ENCODE assay signal across 1 cellular context in the genomic region with DNA sequence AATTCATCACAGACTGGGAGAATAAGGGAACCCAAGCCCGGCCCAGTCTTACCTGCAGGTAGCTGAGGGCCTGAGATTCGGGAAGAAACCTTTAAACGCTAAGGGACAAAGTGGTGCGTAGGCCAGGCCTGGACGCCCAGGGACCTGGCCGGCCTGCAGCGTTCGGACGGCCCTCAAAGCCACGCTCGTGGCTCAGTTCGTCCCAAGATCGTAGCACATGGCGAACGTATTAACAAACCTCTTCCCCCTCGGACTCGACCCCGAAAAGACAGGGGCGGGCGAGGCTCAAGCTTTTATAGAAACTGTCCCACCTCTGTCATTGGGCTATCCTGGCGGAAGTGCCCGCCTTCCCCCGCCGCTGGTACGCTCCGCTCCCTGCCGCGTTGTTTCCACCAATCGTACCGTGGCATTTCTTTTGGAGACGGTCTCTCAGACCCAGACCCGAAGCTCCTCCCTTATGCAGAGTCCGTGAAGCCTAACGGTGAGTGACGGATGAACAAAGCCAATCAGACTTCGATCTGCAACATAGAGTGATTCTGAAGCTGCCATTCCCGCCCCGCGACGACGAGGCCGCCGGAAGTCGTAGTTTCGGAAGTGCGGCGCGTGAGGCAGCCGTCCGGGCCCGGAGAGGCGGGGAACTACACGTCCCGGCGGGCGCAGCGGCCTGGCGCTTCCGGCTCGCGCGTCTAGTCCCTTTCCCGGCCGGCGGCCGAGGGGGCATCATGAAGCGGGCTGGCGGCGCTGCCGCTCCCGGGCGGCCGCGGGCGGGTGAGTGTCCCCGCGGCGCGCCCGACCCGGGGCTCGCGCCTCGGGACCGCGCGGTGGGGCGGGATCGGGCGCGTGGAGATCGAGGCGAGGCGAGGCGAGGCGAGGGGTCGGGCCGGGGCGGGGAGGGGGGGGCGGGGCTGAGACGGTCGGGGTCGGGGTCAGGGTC.
TF ChIP-seq lines count a peak whose summit lies in the region.

A gene (plus strand): TSS at position 692 of the 934 bp plus-strand sequence. CDS start 8,139 bp downstream, outside the sequence.

TF ChIP-seq in HEK293, 187 proteins besides CTCF, POLR2A, EP300 and RAD21 (continued from another document and continues in another):
- 0 out of 2 replicates have a peak, but pooled peaks have one; percentile 52 for TF ChIP-seq ZNF391 (tag by site-specific recombination; IDR thresholded peaks at IDR 0.05; ENCODE audit: borderline replicate concordance, low read depth)
- TF ChIP-seq SP3 (tag by site-specific recombination; IDR thresholded peaks at IDR 0.05) = peak; percentile 93
- TF ChIP-seq, protein P1, sequence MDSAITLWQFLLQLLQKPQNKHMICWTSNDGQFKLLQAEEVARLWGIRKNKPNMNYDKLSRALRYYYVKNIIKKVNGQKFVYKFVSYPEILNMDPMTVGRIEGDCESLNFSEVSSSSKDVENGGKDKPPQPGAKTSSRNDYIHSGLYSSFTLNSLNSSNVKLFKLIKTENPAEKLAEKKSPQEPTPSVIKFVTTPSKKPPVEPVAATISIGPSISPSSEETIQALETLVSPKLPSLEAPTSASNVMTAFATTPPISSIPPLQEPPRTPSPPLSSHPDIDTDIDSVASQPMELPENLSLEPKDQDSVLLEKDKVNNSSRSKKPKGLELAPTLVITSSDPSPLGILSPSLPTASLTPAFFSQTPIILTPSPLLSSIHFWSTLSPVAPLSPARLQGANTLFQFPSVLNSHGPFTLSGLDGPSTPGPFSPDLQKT (IDR thresholded peaks at IDR 0.05; ENCODE audit: borderline replicate concordance, low read depth, low read length) = peak; percentile 98; the same call in 1 of the 2 replicates
- TF ChIP-seq, protein P2, sequence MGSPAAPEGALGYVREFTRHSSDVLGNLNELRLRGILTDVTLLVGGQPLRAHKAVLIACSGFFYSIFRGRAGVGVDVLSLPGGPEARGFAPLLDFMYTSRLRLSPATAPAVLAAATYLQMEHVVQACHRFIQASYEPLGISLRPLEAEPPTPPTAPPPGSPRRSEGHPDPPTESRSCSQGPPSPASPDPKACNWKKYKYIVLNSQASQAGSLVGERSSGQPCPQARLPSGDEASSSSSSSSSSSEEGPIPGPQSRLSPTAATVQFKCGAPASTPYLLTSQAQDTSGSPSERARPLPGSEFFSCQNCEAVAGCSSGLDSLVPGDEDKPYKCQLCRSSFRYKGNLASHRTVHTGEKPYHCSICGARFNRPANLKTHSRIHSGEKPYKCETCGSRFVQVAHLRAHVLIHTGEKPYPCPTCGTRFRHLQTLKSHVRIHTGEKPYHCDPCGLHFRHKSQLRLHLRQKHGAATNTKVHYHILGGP (tag by site-specific recombination; IDR thresholded peaks at IDR 0.05) = no peak
- TF ChIP-seq REPIN1 (tag by site-specific recombination; IDR thresholded peaks at IDR 0.05; ENCODE audit: low read depth) = 0 out of 2 replicates have a peak, but pooled peaks have one; percentile 60
- TF ChIP-seq SP2 (tag by site-specific recombination; IDR thresholded peaks at IDR 0.05) = peak; percentile 99
- TF ChIP-seq ZNF837 (tag by site-specific recombination; IDR thresholded peaks at IDR 0.05) = no peak
- no peak for TF ChIP-seq ZNF426 (tag by site-specific recombination; IDR thresholded peaks at IDR 0.05)
- no peak for TF ChIP-seq ZNF19 (tag by site-specific recombination; IDR thresholded peaks at IDR 0.05; ENCODE audit: low read depth)
- TF ChIP-seq ZFP69B (tag by site-specific recombination; IDR thresholded peaks at IDR 0.05) = 0 out of 2 replicates have a peak, but pooled peaks have one; percentile 43
- TF ChIP-seq, protein P3, sequence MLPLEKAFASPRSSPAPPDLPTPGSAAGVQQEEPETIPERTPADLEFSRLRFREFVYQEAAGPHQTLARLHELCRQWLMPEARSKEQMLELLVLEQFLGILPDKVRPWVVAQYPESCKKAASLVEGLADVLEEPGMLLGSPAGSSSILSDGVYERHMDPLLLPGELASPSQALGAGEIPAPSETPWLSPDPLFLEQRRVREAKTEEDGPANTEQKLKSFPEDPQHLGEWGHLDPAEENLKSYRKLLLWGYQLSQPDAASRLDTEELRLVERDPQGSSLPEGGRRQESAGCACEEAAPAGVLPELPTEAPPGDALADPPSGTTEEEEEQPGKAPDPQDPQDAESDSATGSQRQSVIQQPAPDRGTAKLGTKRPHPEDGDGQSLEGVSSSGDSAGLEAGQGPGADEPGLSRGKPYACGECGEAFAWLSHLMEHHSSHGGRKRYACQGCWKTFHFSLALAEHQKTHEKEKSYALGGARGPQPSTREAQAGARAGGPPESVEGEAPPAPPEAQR (tag by site-specific recombination; IDR thresholded peaks at IDR 0.05) = no peak
- TF ChIP-seq, protein P4, sequence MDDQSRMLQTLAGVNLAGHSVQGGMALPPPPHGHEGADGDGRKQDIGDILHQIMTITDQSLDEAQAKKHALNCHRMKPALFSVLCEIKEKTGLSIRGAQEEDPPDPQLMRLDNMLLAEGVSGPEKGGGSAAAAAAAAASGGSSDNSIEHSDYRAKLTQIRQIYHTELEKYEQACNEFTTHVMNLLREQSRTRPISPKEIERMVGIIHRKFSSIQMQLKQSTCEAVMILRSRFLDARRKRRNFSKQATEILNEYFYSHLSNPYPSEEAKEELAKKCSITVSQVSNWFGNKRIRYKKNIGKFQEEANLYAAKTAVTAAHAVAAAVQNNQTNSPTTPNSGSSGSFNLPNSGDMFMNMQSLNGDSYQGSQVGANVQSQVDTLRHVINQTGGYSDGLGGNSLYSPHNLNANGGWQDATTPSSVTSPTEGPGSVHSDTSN (CRISPR knock-in tag; IDR thresholded peaks at IDR 0.05) = peak; percentile 93
- peak; percentile 58; the same call in 1 of the 2 replicates for TF ChIP-seq KLF8 (tag by site-specific recombination; IDR thresholded peaks at IDR 0.05)
- TF ChIP-seq TRIM28 (IDR thresholded peaks at IDR 0.05; ENCODE audit: borderline replicate concordance, low read length) = no peak
- TF ChIP-seq ZNF530 (tag by site-specific recombination; IDR thresholded peaks at IDR 0.05; ENCODE audit: low read depth) = no peak
- TF ChIP-seq, protein P5, sequence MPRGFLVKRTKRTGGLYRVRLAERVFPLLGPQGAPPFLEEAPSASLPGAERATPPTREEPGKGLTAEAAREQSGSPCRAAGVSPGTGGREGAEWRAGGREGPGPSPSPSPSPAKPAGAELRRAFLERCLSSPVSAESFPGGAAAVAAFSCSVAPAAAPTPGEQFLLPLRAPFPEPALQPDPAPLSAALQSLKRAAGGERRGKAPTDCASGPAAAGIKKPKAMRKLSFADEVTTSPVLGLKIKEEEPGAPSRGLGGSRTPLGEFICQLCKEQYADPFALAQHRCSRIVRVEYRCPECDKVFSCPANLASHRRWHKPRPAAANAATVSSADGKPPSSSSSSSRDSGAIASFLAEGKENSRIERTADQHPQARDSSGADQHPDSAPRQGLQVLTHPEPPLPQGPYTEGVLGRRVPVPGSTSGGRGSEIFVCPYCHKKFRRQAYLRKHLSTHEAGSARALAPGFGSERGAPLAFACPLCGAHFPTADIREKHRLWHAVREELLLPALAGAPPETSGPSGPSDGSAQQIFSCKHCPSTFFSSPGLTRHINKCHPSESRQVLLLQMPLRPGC (tag by site-specific recombination; IDR thresholded peaks at IDR 0.05) = peak; percentile 36; the same call in 1 of the 2 replicates
- TF ChIP-seq, protein P6, sequence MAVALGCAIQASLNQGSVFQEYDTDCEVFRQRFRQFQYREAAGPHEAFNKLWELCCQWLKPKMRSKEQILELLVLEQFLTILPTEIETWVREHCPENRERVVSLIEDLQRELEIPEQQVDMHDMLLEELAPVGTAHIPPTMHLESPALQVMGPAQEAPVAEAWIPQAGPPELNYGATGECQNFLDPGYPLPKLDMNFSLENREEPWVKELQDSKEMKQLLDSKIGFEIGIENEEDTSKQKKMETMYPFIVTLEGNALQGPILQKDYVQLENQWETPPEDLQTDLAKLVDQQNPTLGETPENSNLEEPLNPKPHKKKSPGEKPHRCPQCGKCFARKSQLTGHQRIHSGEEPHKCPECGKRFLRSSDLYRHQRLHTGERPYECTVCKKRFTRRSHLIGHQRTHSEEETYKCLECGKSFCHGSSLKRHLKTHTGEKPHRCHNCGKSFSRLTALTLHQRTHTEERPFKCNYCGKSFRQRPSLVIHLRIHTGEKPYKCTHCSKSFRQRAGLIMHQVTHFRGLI (tag by site-specific recombination; IDR thresholded peaks at IDR 0.05) = no peak
- no peak for TF ChIP-seq ZNF473 (tag by site-specific recombination; IDR thresholded peaks at IDR 0.05)
- TF ChIP-seq ZNF10 (tag by site-specific recombination; IDR thresholded peaks at IDR 0.05) = 0 out of 2 replicates have a peak, but pooled peaks have one; percentile 32
- TF ChIP-seq ZNF202 (tag by site-specific recombination; IDR thresholded peaks at IDR 0.05; ENCODE audit: borderline replicate concordance) = no peak
- no peak for TF ChIP-seq ZNF48 (tag by site-specific recombination; IDR thresholded peaks at IDR 0.05)
- 0 out of 2 replicates have a peak, but pooled peaks have one; percentile 14 for TF ChIP-seq ZNF561 (tag by site-specific recombination; IDR thresholded peaks at IDR 0.05; ENCODE audit: borderline replicate concordance)
- TF ChIP-seq HOXC10 (CRISPR knock-in tag; IDR thresholded peaks at IDR 0.05) = peak; percentile 90; the same call in 1 of the 2 replicates
- TF ChIP-seq ZNF394 (tag by site-specific recombination; IDR thresholded peaks at IDR 0.05; ENCODE audit: borderline replicate concordance) = 0 out of 2 replicates have a peak, but pooled peaks have one; percentile 44
- TF ChIP-seq, protein P7, sequence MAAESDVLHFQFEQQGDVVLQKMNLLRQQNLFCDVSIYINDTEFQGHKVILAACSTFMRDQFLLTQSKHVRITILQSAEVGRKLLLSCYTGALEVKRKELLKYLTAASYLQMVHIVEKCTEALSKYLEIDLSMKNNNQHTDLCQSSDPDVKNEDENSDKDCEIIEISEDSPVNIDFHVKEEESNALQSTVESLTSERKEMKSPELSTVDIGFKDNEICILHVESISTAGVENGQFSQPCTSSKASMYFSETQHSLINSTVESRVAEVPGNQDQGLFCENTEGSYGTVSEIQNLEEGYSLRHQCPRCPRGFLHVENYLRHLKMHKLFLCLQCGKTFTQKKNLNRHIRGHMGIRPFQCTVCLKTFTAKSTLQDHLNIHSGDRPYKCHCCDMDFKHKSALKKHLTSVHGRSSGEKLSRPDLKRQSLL (tag by site-specific recombination; IDR thresholded peaks at IDR 0.05) = peak; percentile 77
- TF ChIP-seq HOXD13 (CRISPR knock-in tag; IDR thresholded peaks at IDR 0.05; ENCODE audit: borderline replicate concordance) = no peak
- peak; percentile 97 for TF ChIP-seq ZBTB20 (tag by site-specific recombination; IDR thresholded peaks at IDR 0.05)
- peak; percentile 65 for TF ChIP-seq YY1 (tag by site-specific recombination; IDR thresholded peaks at IDR 0.05)
- TF ChIP-seq KLF9 (tag by site-specific recombination; IDR thresholded peaks at IDR 0.05; ENCODE audit: low read depth) = peak; percentile 61; the same call in 1 of the 2 replicates
- TF ChIP-seq ZNF660 (tag by site-specific recombination; IDR thresholded peaks at IDR 0.05) = peak; percentile 76
- no peak for TF ChIP-seq ZNF560 (tag by site-specific recombination; IDR thresholded peaks at IDR 0.05; ENCODE audit: borderline replicate concordance)
- peak; percentile 67 for TF ChIP-seq FEZF1 (tag by site-specific recombination; IDR thresholded peaks at IDR 0.05)
- TF ChIP-seq ZNF175 (tag by site-specific recombination; IDR thresholded peaks at IDR 0.05) = no peak
- TF ChIP-seq ZNF571 (tag by site-specific recombination; IDR thresholded peaks at IDR 0.05) = no peak
- TF ChIP-seq, protein P8, sequence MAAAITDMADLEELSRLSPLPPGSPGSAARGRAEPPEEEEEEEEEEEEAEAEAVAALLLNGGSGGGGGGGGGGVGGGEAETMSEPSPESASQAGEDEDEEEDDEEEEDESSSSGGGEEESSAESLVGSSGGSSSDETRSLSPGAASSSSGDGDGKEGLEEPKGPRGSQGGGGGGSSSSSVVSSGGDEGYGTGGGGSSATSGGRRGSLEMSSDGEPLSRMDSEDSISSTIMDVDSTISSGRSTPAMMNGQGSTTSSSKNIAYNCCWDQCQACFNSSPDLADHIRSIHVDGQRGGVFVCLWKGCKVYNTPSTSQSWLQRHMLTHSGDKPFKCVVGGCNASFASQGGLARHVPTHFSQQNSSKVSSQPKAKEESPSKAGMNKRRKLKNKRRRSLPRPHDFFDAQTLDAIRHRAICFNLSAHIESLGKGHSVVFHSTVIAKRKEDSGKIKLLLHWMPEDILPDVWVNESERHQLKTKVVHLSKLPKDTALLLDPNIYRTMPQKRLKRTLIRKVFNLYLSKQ (tag by site-specific recombination; IDR thresholded peaks at IDR 0.05; ENCODE audit: borderline replicate concordance) = no peak
- TF ChIP-seq ZNF610 (tag by site-specific recombination; IDR thresholded peaks at IDR 0.05; ENCODE audit: borderline replicate concordance) = peak; percentile 25; the same call in 1 of the 2 replicates
- TF ChIP-seq, protein P9, sequence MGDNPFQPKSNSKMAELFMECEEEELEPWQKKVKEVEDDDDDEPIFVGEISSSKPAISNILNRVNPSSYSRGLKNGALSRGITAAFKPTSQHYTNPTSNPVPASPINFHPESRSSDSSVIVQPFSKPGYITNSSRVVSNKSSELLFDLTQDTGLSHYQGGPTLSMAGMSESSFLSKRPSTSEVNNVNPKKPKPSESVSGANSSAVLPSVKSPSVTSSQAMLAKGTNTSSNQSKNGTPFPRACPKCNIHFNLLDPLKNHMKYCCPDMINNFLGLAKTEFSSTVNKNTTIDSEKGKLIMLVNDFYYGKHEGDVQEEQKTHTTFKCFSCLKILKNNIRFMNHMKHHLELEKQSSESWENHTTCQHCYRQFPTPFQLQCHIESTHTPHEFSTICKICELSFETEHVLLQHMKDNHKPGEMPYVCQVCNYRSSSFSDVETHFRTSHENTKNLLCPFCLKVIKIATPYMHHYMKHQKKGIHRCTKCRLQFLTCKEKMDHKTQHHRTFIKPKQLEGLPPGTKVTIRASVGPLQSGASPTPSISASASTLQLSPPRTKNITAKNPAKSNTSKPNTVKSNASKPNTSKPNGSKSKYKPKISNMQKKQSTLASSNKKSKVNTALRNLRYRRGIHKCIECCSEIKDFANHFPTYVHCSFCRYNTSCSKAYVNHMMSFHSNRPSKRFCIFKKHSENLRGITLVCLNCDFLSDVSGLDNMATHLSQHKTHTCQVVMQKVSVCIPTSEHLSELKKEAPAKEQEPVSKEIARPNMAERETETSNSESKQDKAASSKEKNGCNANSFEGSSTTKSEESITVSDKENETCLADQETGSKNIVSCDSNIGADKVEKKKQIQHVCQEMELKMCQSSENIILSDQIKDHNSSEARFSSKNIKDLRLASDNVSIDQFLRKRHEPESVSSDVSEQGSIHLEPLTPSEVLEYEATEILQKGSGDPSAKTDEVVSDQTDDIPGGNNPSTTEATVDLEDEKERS (tag by site-specific recombination; IDR thresholded peaks at IDR 0.05) = no peak
- TF ChIP-seq, protein P10, sequence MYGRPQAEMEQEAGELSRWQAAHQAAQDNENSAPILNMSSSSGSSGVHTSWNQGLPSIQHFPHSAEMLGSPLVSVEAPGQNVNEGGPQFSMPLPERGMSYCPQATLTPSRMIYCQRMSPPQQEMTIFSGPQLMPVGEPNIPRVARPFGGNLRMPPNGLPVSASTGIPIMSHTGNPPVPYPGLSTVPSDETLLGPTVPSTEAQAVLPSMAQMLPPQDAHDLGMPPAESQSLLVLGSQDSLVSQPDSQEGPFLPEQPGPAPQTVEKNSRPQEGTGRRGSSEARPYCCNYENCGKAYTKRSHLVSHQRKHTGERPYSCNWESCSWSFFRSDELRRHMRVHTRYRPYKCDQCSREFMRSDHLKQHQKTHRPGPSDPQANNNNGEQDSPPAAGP (tag by site-specific recombination; IDR thresholded peaks at IDR 0.05) = peak; percentile 96
